ENCODE assay signal across 1 cellular context in genomic region chr18:58235001-58235436, GRCh38.
TF ChIP-seq lines count a peak whose summit lies in the region.

No MANE protein-coding gene starts in this region.

TF ChIP-seq in HepG2, 621 proteins besides CTCF, POLR2A, EP300 and RAD21 (continued from another document and continues in another):
- TF ChIP-seq MXD3 (CRISPR knock-in tag; IDR thresholded peaks at IDR 0.05) (no peak), ZNF331 (CRISPR knock-in tag; IDR thresholded peaks at IDR 0.05) (0 out of 2 replicates have a peak, but pooled peaks have one; percentile 18), HNF4G (IDR thresholded peaks at IDR 0.05; ENCODE audit: borderline replicate concordance, low read depth, low read length) (peak; percentile 33; the same call in 1 of the 2 replicates), HNF4G (CRISPR knock-in tag; IDR thresholded peaks at IDR 0.05; ENCODE audit: borderline replicate concordance, low read depth) (peak; percentile 68; the same call in 1 of the 2 replicates), ZNF788 (CRISPR knock-in tag; IDR thresholded peaks at IDR 0.05; ENCODE audit: borderline replicate concordance) (no peak), TAF1 (CRISPR knock-in tag; IDR thresholded peaks at IDR 0.05) (no peak), ZNF484 (CRISPR knock-in tag; IDR thresholded peaks at IDR 0.05; ENCODE audit: borderline replicate concordance, low read depth) (no peak), ZNF275 (CRISPR knock-in tag; IDR thresholded peaks at IDR 0.05; ENCODE audit: borderline replicate concordance) (no peak), ZNF687 (CRISPR knock-in tag; IDR thresholded peaks at IDR 0.05) (no peak), ZNF678 (CRISPR knock-in tag; IDR thresholded peaks at IDR 0.05) (no peak), ZGPAT (CRISPR knock-in tag; IDR thresholded peaks at IDR 0.05) (peak; percentile 40; the same call in 1 of the 2 replicates), NFKBIZ (CRISPR knock-in tag; IDR thresholded peaks at IDR 0.05) (no peak), FOSL2 (CRISPR knock-in tag; IDR thresholded peaks at IDR 0.05) (peak; percentile 52), FOXA3 (CRISPR knock-in tag; IDR thresholded peaks at IDR 0.05) (peak; percentile 69), SMARCE1 (IDR thresholded peaks at IDR 0.05; ENCODE audit: borderline replicate concordance) (no peak), GLMP (CRISPR knock-in tag; IDR thresholded peaks at IDR 0.05; ENCODE audit: borderline replicate concordance) (no peak), GABPA (IDR thresholded peaks at IDR 0.05; ENCODE audit: low read depth, low read length) (no peak), GABPA (CRISPR knock-in tag; IDR thresholded peaks at IDR 0.05; ENCODE audit: low read depth) (no peak), ZNF276 (CRISPR knock-in tag; IDR thresholded peaks at IDR 0.05; ENCODE audit: low read depth) (no peak), NR2F6 (IDR thresholded peaks at IDR 0.05) (peak; percentile 53; the same call in 1 of the 2 replicates), NR2F6 (CRISPR knock-in tag; IDR thresholded peaks at IDR 0.05) (peak; percentile 46; the same call in 1 of the 2 replicates), ZNF576 (CRISPR knock-in tag; IDR thresholded peaks at IDR 0.05) (no peak), ZNF264 (CRISPR knock-in tag; IDR thresholded peaks at IDR 0.05) (no peak), PHF21A (CRISPR knock-in tag; IDR thresholded peaks at IDR 0.05) (0 out of 2 replicates have a peak, but pooled peaks have one; percentile 38), ZNF609 (CRISPR knock-in tag; IDR thresholded peaks at IDR 0.05; ENCODE audit: borderline replicate concordance) (peak; percentile 78), BCL6 (CRISPR knock-in tag; IDR thresholded peaks at IDR 0.05) (0 out of 2 replicates have a peak, but pooled peaks have one; percentile 28), ZNF292 (CRISPR knock-in tag; IDR thresholded peaks at IDR 0.05; ENCODE audit: borderline replicate concordance, low read depth) (peak; percentile 38; the same call in 1 of the 2 replicates), ZNF251 (CRISPR knock-in tag; IDR thresholded peaks at IDR 0.05) (no peak), HDAC1 (CRISPR knock-in tag; IDR thresholded peaks at IDR 0.05) (0 out of 2 replicates have a peak, but pooled peaks have one; percentile 39), JDP2 (CRISPR knock-in tag; IDR thresholded peaks at IDR 0.05; ENCODE audit: borderline replicate concordance) (no peak), ZNF234 (CRISPR knock-in tag; conservative IDR thresholded peaks at IDR 0.05) (no peak), AHDC1 (CRISPR knock-in tag; IDR thresholded peaks at IDR 0.05; ENCODE audit: borderline replicate concordance) (0 out of 2 replicates have a peak, but pooled peaks have one; percentile 37), RBFOX2 (IDR thresholded peaks at IDR 0.05; ENCODE audit: low read depth, low read length) (no peak), SNRNP70 (IDR thresholded peaks at IDR 0.05; ENCODE audit: low read depth, low read length) (no peak), CREB1 (IDR thresholded peaks at IDR 0.05) (no peak), CREB1 (CRISPR knock-in tag; IDR thresholded peaks at IDR 0.05) (peak; percentile 37; the same call in 1 of the 2 replicates)
